ENCODE assay signal across 1 cellular context in the genomic region with DNA sequence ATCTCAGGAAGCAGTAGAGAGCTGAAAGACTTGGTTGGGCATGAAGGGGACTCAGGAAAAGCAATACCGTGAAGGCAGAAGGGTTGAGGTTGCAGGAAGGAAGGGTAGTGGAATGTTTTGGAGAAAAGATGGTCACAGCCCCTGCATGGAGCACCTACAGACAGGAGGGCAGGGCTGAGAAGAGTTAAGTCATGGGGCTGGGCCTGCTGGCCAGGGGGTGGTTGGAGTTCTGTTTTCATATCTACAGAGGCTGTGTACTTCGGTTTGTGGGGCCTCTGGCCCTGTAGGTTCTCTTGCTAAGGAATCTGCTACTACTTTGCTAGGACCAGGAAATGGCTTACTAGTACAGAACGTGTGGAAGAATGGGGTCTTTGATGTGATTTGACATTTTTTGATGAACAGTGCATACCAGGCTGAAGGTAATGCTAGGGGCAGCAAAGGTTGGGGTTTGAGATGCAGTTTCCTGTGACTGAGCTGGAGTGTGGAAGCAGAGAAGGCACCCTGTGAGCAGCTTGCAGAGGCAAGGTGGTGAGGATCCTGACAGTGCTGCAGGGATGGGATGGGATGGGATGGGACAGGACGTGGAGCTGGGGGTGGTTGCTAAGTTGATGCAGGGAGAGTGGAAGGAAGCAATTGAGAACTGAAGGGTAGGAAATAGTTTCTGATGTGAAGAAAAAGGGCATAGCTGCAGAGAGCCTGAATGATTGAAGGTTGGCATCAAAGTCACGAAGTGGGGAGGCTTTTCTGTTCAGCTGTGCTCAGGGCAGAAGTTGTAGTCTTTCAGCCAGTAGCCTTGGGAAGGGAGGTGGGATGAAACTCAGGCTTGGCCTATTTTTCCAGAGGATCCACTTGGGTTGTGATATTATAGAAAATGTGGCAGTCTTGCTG.
TF ChIP-seq lines count a peak whose summit lies in the region.

No MANE protein-coding gene starts in this region.

TF ChIP-seq in H1, 55 proteins besides CTCF, POLR2A, EP300 and RAD21:
- no peak for TF ChIP-seq SAP30 (IDR thresholded peaks at IDR 0.05; ENCODE audit: insufficient read depth, insufficient replicate concordance, low read length)
- TF ChIP-seq, protein P1, sequence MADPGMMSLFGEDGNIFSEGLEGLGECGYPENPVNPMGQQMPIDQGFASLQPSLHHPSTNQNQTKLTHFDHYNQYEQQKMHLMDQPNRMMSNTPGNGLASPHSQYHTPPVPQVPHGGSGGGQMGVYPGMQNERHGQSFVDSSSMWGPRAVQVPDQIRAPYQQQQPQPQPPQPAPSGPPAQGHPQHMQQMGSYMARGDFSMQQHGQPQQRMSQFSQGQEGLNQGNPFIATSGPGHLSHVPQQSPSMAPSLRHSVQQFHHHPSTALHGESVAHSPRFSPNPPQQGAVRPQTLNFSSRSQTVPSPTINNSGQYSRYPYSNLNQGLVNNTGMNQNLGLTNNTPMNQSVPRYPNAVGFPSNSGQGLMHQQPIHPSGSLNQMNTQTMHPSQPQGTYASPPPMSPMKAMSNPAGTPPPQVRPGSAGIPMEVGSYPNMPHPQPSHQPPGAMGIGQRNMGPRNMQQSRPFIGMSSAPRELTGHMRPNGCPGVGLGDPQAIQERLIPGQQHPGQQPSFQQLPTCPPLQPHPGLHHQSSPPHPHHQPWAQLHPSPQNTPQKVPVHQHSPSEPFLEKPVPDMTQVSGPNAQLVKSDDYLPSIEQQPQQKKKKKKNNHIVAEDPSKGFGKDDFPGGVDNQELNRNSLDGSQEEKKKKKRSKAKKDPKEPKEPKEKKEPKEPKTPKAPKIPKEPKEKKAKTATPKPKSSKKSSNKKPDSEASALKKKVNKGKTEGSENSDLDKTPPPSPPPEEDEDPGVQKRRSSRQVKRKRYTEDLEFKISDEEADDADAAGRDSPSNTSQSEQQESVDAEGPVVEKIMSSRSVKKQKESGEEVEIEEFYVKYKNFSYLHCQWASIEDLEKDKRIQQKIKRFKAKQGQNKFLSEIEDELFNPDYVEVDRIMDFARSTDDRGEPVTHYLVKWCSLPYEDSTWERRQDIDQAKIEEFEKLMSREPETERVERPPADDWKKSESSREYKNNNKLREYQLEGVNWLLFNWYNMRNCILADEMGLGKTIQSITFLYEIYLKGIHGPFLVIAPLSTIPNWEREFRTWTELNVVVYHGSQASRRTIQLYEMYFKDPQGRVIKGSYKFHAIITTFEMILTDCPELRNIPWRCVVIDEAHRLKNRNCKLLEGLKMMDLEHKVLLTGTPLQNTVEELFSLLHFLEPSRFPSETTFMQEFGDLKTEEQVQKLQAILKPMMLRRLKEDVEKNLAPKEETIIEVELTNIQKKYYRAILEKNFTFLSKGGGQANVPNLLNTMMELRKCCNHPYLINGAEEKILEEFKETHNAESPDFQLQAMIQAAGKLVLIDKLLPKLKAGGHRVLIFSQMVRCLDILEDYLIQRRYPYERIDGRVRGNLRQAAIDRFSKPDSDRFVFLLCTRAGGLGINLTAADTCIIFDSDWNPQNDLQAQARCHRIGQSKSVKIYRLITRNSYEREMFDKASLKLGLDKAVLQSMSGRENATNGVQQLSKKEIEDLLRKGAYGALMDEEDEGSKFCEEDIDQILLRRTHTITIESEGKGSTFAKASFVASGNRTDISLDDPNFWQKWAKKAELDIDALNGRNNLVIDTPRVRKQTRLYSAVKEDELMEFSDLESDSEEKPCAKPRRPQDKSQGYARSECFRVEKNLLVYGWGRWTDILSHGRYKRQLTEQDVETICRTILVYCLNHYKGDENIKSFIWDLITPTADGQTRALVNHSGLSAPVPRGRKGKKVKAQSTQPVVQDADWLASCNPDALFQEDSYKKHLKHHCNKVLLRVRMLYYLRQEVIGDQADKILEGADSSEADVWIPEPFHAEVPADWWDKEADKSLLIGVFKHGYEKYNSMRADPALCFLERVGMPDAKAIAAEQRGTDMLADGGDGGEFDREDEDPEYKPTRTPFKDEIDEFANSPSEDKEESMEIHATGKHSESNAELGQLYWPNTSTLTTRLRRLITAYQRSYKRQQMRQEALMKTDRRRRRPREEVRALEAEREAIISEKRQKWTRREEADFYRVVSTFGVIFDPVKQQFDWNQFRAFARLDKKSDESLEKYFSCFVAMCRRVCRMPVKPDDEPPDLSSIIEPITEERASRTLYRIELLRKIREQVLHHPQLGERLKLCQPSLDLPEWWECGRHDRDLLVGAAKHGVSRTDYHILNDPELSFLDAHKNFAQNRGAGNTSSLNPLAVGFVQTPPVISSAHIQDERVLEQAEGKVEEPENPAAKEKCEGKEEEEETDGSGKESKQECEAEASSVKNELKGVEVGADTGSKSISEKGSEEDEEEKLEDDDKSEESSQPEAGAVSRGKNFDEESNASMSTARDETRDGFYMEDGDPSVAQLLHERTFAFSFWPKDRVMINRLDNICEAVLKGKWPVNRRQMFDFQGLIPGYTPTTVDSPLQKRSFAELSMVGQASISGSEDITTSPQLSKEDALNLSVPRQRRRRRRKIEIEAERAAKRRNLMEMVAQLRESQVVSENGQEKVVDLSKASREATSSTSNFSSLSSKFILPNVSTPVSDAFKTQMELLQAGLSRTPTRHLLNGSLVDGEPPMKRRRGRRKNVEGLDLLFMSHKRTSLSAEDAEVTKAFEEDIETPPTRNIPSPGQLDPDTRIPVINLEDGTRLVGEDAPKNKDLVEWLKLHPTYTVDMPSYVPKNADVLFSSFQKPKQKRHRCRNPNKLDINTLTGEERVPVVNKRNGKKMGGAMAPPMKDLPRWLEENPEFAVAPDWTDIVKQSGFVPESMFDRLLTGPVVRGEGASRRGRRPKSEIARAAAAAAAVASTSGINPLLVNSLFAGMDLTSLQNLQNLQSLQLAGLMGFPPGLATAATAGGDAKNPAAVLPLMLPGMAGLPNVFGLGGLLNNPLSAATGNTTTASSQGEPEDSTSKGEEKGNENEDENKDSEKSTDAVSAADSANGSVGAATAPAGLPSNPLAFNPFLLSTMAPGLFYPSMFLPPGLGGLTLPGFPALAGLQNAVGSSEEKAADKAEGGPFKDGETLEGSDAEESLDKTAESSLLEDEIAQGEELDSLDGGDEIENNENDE (IDR thresholded peaks at IDR 0.05; ENCODE audit: insufficient replicate concordance, low read length) = peak; percentile 62
- peak; percentile 93 for TF ChIP-seq POLR2AphosphoS5 (IDR thresholded peaks at IDR 0.05; ENCODE audit: low read depth, low read length)
TF ChIP-seq in H1: peak in this region for 2.
